In genomic region chr12:46221255-46222128, GRCh38 we compare ENCODE assay signal across 12 cellular contexts. TPM values are rescaled to one million over a fixed set of nuclear protein-coding genes. Genes with fewer than 3 reads are reported as not detected.
A peak's percentile ranks its signal among the peaks of the same experiment; 100 is the strongest.
DNase-seq lines count a peak whose midpoint lies in the region; ATAC-seq, FAIRE-seq and TF ChIP-seq lines count a peak whose summit lies in the region.
"Had no signal": no experiment of that assay in that cellular context is flagged by ENCODE, and none has a peak within 500 bp of the region (broad histone marks: within the 10 kb centered on the region; RNA-seq: fewer than 3 reads in every experiment).

No MANE protein-coding gene starts in this region.

- intact Hi-C loops in endothelial cell of umbilical vein (cut with micrococcal nuclease), result loop anchor here (2.0 to 5.0 kb wide), 4 partner anchors 69 to 211 kb away; no protein-coding TSS in a partner anchor
- intact Hi-C loops in pancreas (cut with DNase I), result no loop called here

- peak overlapping the region; percentile 95 for H3K27ac Mint-ChIP-seq in T-helper 2 cell treated with Interferon-gamma antibody and Interleukin-4, amounts not matched to agents 5 μg/mL and 100 μg/mL, for 36 hours

- no peak overlapping the region for H2AFZ ChIP-seq in SK-N-SH (ENCODE audit: low read depth)
- H2AFZ ChIP-seq in endothelial cell of umbilical vein (ENCODE audit: low read depth, low read length), result no peak overlapping the region

- no TSS peak for BruUV-seq in endothelial cell of umbilical vein (replicated peaks; lab: Mats Ljungman, UMichigan)

- TF ChIP-seq POLR2A in endothelial cell of umbilical vein (IDR thresholded peaks at IDR 0.05; ENCODE audit: low read depth, low read length), result no peak

- DNase-seq in T-helper 2 cell treated with Interferon-gamma antibody and Interleukin-4, amounts not matched to agents 5 μg/mL and 100 μg/mL, for 36 hours (ENCODE audit: low spot score), result no peak
- DNase-seq in T-helper 2 cell (no peak), SK-N-SH (peak; percentile 9), endothelial cell of umbilical vein (ENCODE audit: low read depth, low spot score) (peak; percentile 62), retinal pigment epithelial cell (ENCODE audit: low read depth) (peak; percentile 17), NCI-H526 treated with DMSO at 0.1 percent for 48 hours (lab: John Stamatoyannopoulos, UW) (no peak), pancreas (no peak)
- DNase-seq: ACHN, T1000 had no signal

- peak overlapping the region; percentile 61 for H3K9ac ChIP-seq in SK-N-SH
- H3K9ac ChIP-seq in endothelial cell of umbilical vein (replicated peaks; ENCODE audit: extremely low read depth, insufficient read depth, low read length), result peak overlapping the region; percentile 84

- POLR2A ChIA-PET in SK-N-SH (lab: Yijun Ruan, JAX), result no interaction called here
- POLR2A ChIA-PET in endothelial cell of umbilical vein (lab: Charles Lee), result no interaction called here

- H3K9me1 ChIP-seq in endothelial cell of umbilical vein (replicated peaks; ENCODE audit: control insufficient read depth, extremely low read depth, insufficient read depth, low read length), result no peaks in the 10 kb centered on the region

- no peaks in the 10 kb centered on the region for H3K27me3 ChIP-seq in SK-N-SH (ENCODE audit: insufficient read depth)
- no peaks in the 10 kb centered on the region for H3K27me3 ChIP-seq in endothelial cell of umbilical vein (ENCODE audit: control insufficient read depth in 2 of 2, insufficient read depth in 2 of 2, low read length in 2 of 2)
- H3K27me3 ChIP-seq in pancreas, result no peaks in the 10 kb centered on the region

- WGBS in SK-N-SH (ENCODE audit: low lambda C conversion rate), result 44% methylated on average over 4 of the region's 4 CpGs
- WGBS in pancreas, 2 donors, result 88 to 90% methylated on average over 4 of the region's 4 CpGs

- peaks cover 83% of the 10 kb centered on the region for H3K4me1 Mint-ChIP-seq in T-helper 2 cell treated with Interferon-gamma antibody and Interleukin-4, amounts not matched to agents 5 μg/mL and 100 μg/mL, for 36 hours (ENCODE audit: low read depth)

- TF ChIP-seq CTCF in SK-N-SH (IDR thresholded peaks at IDR 0.05) (no peak), endothelial cell of umbilical vein (IDR thresholded peaks at IDR 0.05; ENCODE audit: extremely low read depth in 1 of 2, insufficient read depth in 1 of 2, low read depth in 1 of 2, low read length in 2 of 2) (no peak), retinal pigment epithelial cell (conservative IDR thresholded peaks at IDR 0.05; ENCODE audit: low read depth, low read length) (no peak), pancreas (IDR thresholded peaks at IDR 0.05) (no peak)

- CTCF ChIA-PET in SK-N-SH (lab: Yijun Ruan, JAX), result interaction anchor here (1.0 kb wide), 1 partner anchor 82 kb away, joined by 3 read pairs; no protein-coding TSS in a partner anchor
- CTCF ChIA-PET in endothelial cell of umbilical vein (lab: Charles Lee), result interaction anchor here (0.8 to 2.0 kb wide), 7 partner anchors 10 to 800 kb away, joined by 3 to 5 read pairs (median 3); no protein-coding TSS in a partner anchor

- H3K9me3 ChIP-seq in SK-N-SH, result no peaks in the 10 kb centered on the region
- no peaks in the 10 kb centered on the region for H3K9me3 ChIP-seq in endothelial cell of umbilical vein (replicated peaks; ENCODE audit: control insufficient read depth, insufficient read depth, low read length)
- no peaks in the 10 kb centered on the region for H3K9me3 ChIP-seq in pancreas

- H3K27me3 Mint-ChIP-seq in T-helper 2 cell treated with Interferon-gamma antibody and Interleukin-4, amounts not matched to agents 5 μg/mL and 100 μg/mL, for 36 hours (ENCODE audit: low read depth), result no peaks in the 10 kb centered on the region

- H3F3A ChIP-seq in SK-N-SH (replicated peaks; ENCODE audit: insufficient read depth), result peaks cover 39% of the 10 kb centered on the region

- peaks cover 29% of the 10 kb centered on the region; the same call in 1 of the 2 replicates for H3K79me2 ChIP-seq in SK-N-SH (ENCODE audit: insufficient read depth)
- H3K79me2 ChIP-seq in endothelial cell of umbilical vein (ENCODE audit: control insufficient read depth, insufficient read depth, low read length), result peaks cover 40% of the 10 kb centered on the region

- dilution Hi-C loops in endothelial cell of umbilical vein (cut with MboI; ENCODE audit: extremely low pct_ligation_motif_present, low sequenced_read_pairs), result no loop called here

- TF ChIP-seq RAD21 in SK-N-SH (IDR thresholded peaks at IDR 0.05; ENCODE audit: low read length), result no peak

- no peak for TF ChIP-seq EP300 in SK-N-SH (IDR thresholded peaks at IDR 0.05; ENCODE audit: borderline replicate concordance in 1 of 2, low read depth in 1 of 2, low read length in 1 of 2)

- FAIRE-seq in endothelial cell of umbilical vein (lab: Jason Lieb, UNC) (no peak), pancreas (lab: Jason Lieb, UNC) (no peak)
- FAIRE-seq: colon had no signal

- H3K4me3 ChIP-seq in SK-N-SH (ENCODE audit: low read depth in 2 of 2, low read length in 1 of 2) (no peak overlapping the region), endothelial cell of umbilical vein (replicated peaks in 1 of 3; ENCODE audit: insufficient read depth in 1 of 3, low read depth in 1 of 3, low read length in 3 of 3) (no peak overlapping the region), retinal pigment epithelial cell (ENCODE audit: low read length) (no peak overlapping the region), pancreas (no peak overlapping the region)
- H3K4me3 ChIP-seq: lung had no signal

- peak overlapping the region; percentile 83 for H3K4me3 Mint-ChIP-seq in T-helper 2 cell treated with Interferon-gamma antibody and Interleukin-4, amounts not matched to agents 5 μg/mL and 100 μg/mL, for 36 hours

- ATAC-seq in GM18861 (IDR thresholded peaks at IDR 0.05; ENCODE audit: unreplicated experiment) (no peak), pancreas (no peak)

- H4K20me1 ChIP-seq in SK-N-SH (ENCODE audit: insufficient read depth), result no peaks in the 10 kb centered on the region
- no peaks in the 10 kb centered on the region for H4K20me1 ChIP-seq in endothelial cell of umbilical vein (replicated peaks; ENCODE audit: control insufficient read depth, extremely low read depth, insufficient read depth, low read length)

- H3K4me1 ChIP-seq in SK-N-SH (ENCODE audit: control insufficient read depth in 1 of 2, insufficient read depth in 2 of 2, low read depth in 1 of 2, low read length in 1 of 2) (peaks cover 18 to 30% of the 10 kb centered on the region in 2 experiments), endothelial cell of umbilical vein (ENCODE audit: control insufficient read depth, extremely low read depth, insufficient read depth, low read length) (peaks cover 49% of the 10 kb centered on the region), pancreas (no peaks in the 10 kb centered on the region)

- no peaks in the 10 kb centered on the region; the same call in 1 of the 2 replicates for H3K9me2 ChIP-seq in SK-N-SH

- peak overlapping the region; percentile 63 for H3K4me2 ChIP-seq in SK-N-SH
- H3K4me2 ChIP-seq in endothelial cell of umbilical vein (ENCODE audit: insufficient read depth, low read length), result peak overlapping the region; percentile 75

- no peaks in the 10 kb centered on the region for H3K9me3 Mint-ChIP-seq in T-helper 2 cell treated with Interferon-gamma antibody and Interleukin-4, amounts not matched to agents 5 μg/mL and 100 μg/mL, for 36 hours

- H3K36me3 Mint-ChIP-seq in T-helper 2 cell treated with Interferon-gamma antibody and Interleukin-4, amounts not matched to agents 5 μg/mL and 100 μg/mL, for 36 hours (ENCODE audit: low read depth), result peaks cover 77% of the 10 kb centered on the region

- H3K27ac ChIP-seq in SK-N-SH (ENCODE audit: low read depth in 2 of 2, low read length in 1 of 2), result peak overlapping the region; percentile 89 to 97
- H3K27ac ChIP-seq in endothelial cell of umbilical vein (ENCODE audit: insufficient read depth, low read depth, low read length), result peak overlapping the region; percentile 97
- no peak overlapping the region for H3K27ac ChIP-seq in pancreas

- H3K36me3 ChIP-seq in SK-N-SH (replicated peaks in 1 of 2; ENCODE audit: control insufficient read depth in 1 of 2, insufficient read depth in 2 of 2, low read length in 1 of 2) (peaks cover 51 to 55% of the 10 kb centered on the region in 2 experiments), endothelial cell of umbilical vein (ENCODE audit: control insufficient read depth in 2 of 2, extremely low read depth in 1 of 2, insufficient read depth in 2 of 2, low read length in 2 of 2) (peaks cover 0 to 5% of the 10 kb centered on the region in 2 experiments), pancreas (no peaks in the 10 kb centered on the region)

TF ChIP-seq in SK-N-SH, 30 proteins besides CTCF, POLR2A, EP300 and RAD21 (continues in another document):
- TF ChIP-seq NFIC (IDR thresholded peaks at IDR 0.05; ENCODE audit: borderline replicate concordance) (peak; percentile 81), CHD2 (IDR thresholded peaks at IDR 0.05; ENCODE audit: low read length, partially characterized antibody) (no peak), JUND (IDR thresholded peaks at IDR 0.05) (peak; percentile 54), SMC3 (IDR thresholded peaks at IDR 0.05; ENCODE audit: low read depth, low read length) (no peak), TAF1 (IDR thresholded peaks at IDR 0.05; ENCODE audit: borderline replicate concordance, low read depth, low read length) (0 out of 2 replicates have a peak, but pooled peaks have one; percentile 9)

TF ChIP-seq in endothelial cell of umbilical vein, 7 proteins besides CTCF, POLR2A, EP300 and RAD21:
- TF ChIP-seq JUN (IDR thresholded peaks at IDR 0.05; ENCODE audit: borderline replicate concordance, insufficient read depth, insufficient read length, low read depth), result no peak
- TF ChIP-seq GATA2 (IDR thresholded peaks at IDR 0.05; ENCODE audit: insufficient read depth, insufficient read length, low read depth, low read length), result peak; percentile 17

RNA-seq across cellular contexts. Expression of gene SLC38A1, which starts 47.4 kb away (rescaled TPM):
- polyA plus RNA-seq in SK-N-SH (2012; rRNA removed) (20.7 and 27.7 TPM in 2 replicates), endothelial cell of umbilical vein (17.2 and 23.6 TPM in 2 replicates), pancreas (1 to 10 TPM; 5.7 to 6.7 TPM)
- 27.8 and 28.3 TPM in 2 replicates for polyA plus RNA-seq in SK-N-SH (2012; cell fraction: cytosol; rRNA removed)
- polyA plus RNA-seq in SK-N-SH (2012; cell fraction: nucleus; rRNA removed), result 13.0 and 26.5 TPM in 2 replicates
- total RNA-seq in endothelial cell of umbilical vein (81.0 and 86.4 TPM in 2 replicates), pancreas (10 to 100 TPM; 19.8 to 78.8 (median 28.6) TPM)
- 16.7 TPM in 2 replicates for polyA plus RNA-seq in endothelial cell of umbilical vein (2011; cell fraction: cytosol; rRNA removed)
- polyA plus RNA-seq in endothelial cell of umbilical vein (2011; cell fraction: nucleus; rRNA removed), result 30.9 and 38.9 TPM in 2 replicates
- polyA plus RNA-seq in endothelial cell of umbilical vein (2012), result 56.7 and 79.2 TPM in 2 replicates
- polyA minus RNA-seq in endothelial cell of umbilical vein, result 76.5 and 103 TPM in 2 replicates
- polyA minus RNA-seq in endothelial cell of umbilical vein (2011; cell fraction: cytosol; rRNA and poly(A)+ RNA removed), result 212 TPM
- 70.3 and 93.2 TPM in 2 replicates for polyA minus RNA-seq in endothelial cell of umbilical vein (2011; cell fraction: nucleus; rRNA and poly(A)+ RNA removed)

Comparison
In these comparisons a context has a peak if more than half of its experiments do, and no peak if none do; other contexts are left out.
1. DNase-seq: peak in SK-N-SH (single experiment), endothelial cell of umbilical vein (single experiment) and retinal pigment epithelial cell (single experiment); none in T-helper 2 cell treated with Interferon-gamma antibody and Interleukin-4, amounts not matched to agents 5 μg/mL and 100 μg/mL, for 36 hours (single experiment), T-helper 2 cell (0 of 5), NCI-H526 treated with DMSO at 0.1 percent for 48 hours (single experiment) and pancreas (0 of 6).
2. H3K27ac ChIP-seq: peak in SK-N-SH (2 of 2) and endothelial cell of umbilical vein (single experiment); none in pancreas (0 of 4).